In the genomic region with DNA sequence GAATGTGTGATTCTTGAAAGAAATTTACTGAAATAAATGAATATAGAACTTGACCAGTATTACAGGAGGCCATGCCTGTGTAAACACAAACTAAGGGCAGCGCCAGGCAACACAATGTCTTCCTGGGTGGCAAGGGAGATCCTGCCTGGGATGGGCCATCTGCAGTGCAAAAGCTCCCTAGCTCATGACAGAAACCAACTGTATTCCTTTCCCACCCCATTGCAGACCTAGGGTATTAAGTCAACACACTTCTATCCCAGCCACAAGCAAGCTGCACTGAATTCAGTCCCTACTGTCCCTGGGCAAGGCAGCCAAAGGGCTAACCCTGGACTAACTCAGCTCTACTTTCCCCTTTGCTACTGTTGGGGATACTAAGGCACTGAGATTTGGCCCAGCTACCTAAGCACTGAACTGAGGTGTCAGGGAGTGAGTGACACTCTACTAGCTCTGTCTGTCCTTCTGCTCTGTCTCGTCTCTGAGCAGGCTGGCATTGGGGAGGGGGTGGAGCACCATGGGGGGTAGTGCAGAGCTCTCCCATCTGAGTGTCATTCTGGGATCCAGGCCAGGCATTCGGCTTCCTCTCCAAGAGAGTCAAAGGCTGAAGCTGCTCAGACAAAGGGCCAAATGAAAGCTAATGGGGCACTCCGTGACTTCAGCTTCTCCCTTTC, we compare ENCODE assay signal across 12 cellular contexts. TPM values are rescaled to one million over a fixed set of nuclear protein-coding genes. Genes with fewer than 3 reads are reported as not detected.
DNase-seq lines count a peak whose midpoint lies in the region; ATAC-seq and TF ChIP-seq lines count a peak whose summit lies in the region.
"Had no signal": no experiment of that assay in that cellular context is flagged by ENCODE, and none has a peak within 500 bp of the region (broad histone marks: within the 10 kb centered on the region; RNA-seq: fewer than 3 reads in every experiment).

No MANE protein-coding gene starts in this region.

- H3K4me1 Mint-ChIP-seq in activated CD4-positive, alpha-beta T cell treated with anti-CD3 and anti-CD28 coated beads, Interleukin-2, amount 10 ng/mL, durations not matched to agents 24 days and 14 days = peaks cover 28% of the 10 kb centered on the region
- H3K4me1 Mint-ChIP-seq in activated CD4-positive, alpha-beta T cell treated with anti-CD3 and anti-CD28 coated beads, Interleukin-2, amount 10 ng/mL, durations not matched to agents 7 days and 5 days = peaks cover 27% of the 10 kb centered on the region

- no peak for TF ChIP-seq POLR2A in testis (IDR thresholded peaks at IDR 0.05)

- no peaks in the 10 kb centered on the region for H3K36me3 Mint-ChIP-seq in activated CD4-positive, alpha-beta T cell treated with anti-CD3 and anti-CD28 coated beads, Interleukin-2, amount 10 ng/mL, durations not matched to agents 24 days and 14 days (ENCODE audit: low read depth)
- peaks cover 3% of the 10 kb centered on the region for H3K36me3 Mint-ChIP-seq in activated CD4-positive, alpha-beta T cell treated with anti-CD3 and anti-CD28 coated beads, Interleukin-2, amount 10 ng/mL, durations not matched to agents 7 days and 5 days (ENCODE audit: low read depth)
- H3K36me3 Mint-ChIP-seq: activated naive CD4-positive, alpha-beta T cell treated with anti-CD3 and anti-CD28 coated beads, Interleukin-2, amount 50 U/mL, for 24 hours had no signal

- POLR2A ChIA-PET in activated CD4-positive, alpha-beta T cell treated with anti-CD3 and anti-CD28 coated beads, Interleukin-2, amount 10 ng/mL, durations not matched to agents 7 days and 5 days (lab: Charles Lee) = no interaction called here
- POLR2A ChIA-PET in PC-3 (lab: Charles Lee; ENCODE audit: unreplicated experiment) = interaction anchor here (0.6 kb wide), 1 partner anchor 230 kb away, joined by 4 read pairs; no protein-coding TSS in a partner anchor

- TF ChIP-seq CTCF in testis (IDR thresholded peaks at IDR 0.05) (no peak), PC-3 (conservative IDR thresholded peaks at IDR 0.05; ENCODE audit: low read depth, low read length) (no peak), left lung (IDR thresholded peaks at IDR 0.05) (no peak)

- DNase-seq in activated CD4-positive, alpha-beta T cell treated with anti-CD3 and anti-CD28 coated beads, Interleukin-2, amount 10 ng/mL, durations not matched to agents 24 days and 14 days = no peak
- no peak for DNase-seq in activated CD4-positive, alpha-beta T cell treated with anti-CD3 and anti-CD28 coated beads, Interleukin-2, amount 10 ng/mL, durations not matched to agents 7 days and 5 days
- DNase-seq in amygdala (lab: John Stamatoyannopoulos, UW) = peak in 52 of 56 donors; percentile 25 to 87 (median 66)
- DNase-seq in testis = peak; percentile 80
- DNase-seq in stimulated activated CD4-positive, alpha-beta T cell treated with anti-CD3 and anti-CD28 coated beads, Interleukin-4, amount 100 ng/mL, for 1 hour = no peak
- no peak for DNase-seq in PC-3
- DNase-seq in left lung = no peak
- DNase-seq: HFFc6; stimulated activated CD4-positive, alpha-beta T cell treated with anti-CD3 and anti-CD28 coated beads, Interleukin-12 subunit alpha, Interleukin-12 subunit beta, amount 100 ng/mL, for 4 hours had no signal

- H3K27ac Mint-ChIP-seq in activated CD4-positive, alpha-beta T cell treated with anti-CD3 and anti-CD28 coated beads, Interleukin-2, amount 10 ng/mL, durations not matched to agents 24 days and 14 days = no peak overlapping the region
- no peak overlapping the region for H3K27ac Mint-ChIP-seq in activated CD4-positive, alpha-beta T cell treated with anti-CD3 and anti-CD28 coated beads, Interleukin-2, amount 10 ng/mL, durations not matched to agents 7 days and 5 days
- H3K27ac Mint-ChIP-seq: activated naive CD4-positive, alpha-beta T cell treated with anti-CD3 and anti-CD28 coated beads, Interleukin-2, amount 50 U/mL, for 24 hours had no signal

- H3K27me3 Mint-ChIP-seq in activated CD4-positive, alpha-beta T cell treated with anti-CD3 and anti-CD28 coated beads, Interleukin-2, amount 10 ng/mL, durations not matched to agents 24 days and 14 days = peaks cover 33% of the 10 kb centered on the region
- peaks cover 22% of the 10 kb centered on the region for H3K27me3 Mint-ChIP-seq in activated CD4-positive, alpha-beta T cell treated with anti-CD3 and anti-CD28 coated beads, Interleukin-2, amount 10 ng/mL, durations not matched to agents 7 days and 5 days

- no peaks in the 10 kb centered on the region for H3F3A ChIP-seq in PC-3 (ENCODE audit: low read length, unreplicated experiment)

- BruUV-seq in PC-3 (replicated peaks; lab: Mats Ljungman, UMichigan) = no TSS peak

- no peaks in the 10 kb centered on the region for H3K79me2 ChIP-seq in PC-3 (ENCODE audit: low read length)

- H3K9me3 Mint-ChIP-seq in activated CD4-positive, alpha-beta T cell treated with anti-CD3 and anti-CD28 coated beads, Interleukin-2, amount 10 ng/mL, durations not matched to agents 24 days and 14 days = no peaks in the 10 kb centered on the region
- H3K9me3 Mint-ChIP-seq in activated CD4-positive, alpha-beta T cell treated with anti-CD3 and anti-CD28 coated beads, Interleukin-2, amount 10 ng/mL, durations not matched to agents 7 days and 5 days = no peaks in the 10 kb centered on the region
- H3K9me3 Mint-ChIP-seq: activated naive CD4-positive, alpha-beta T cell treated with anti-CD3 and anti-CD28 coated beads, Interleukin-2, amount 50 U/mL, for 24 hours; HFFc6 had no signal

- H3K4me1 ChIP-seq in iPS-18a (ENCODE audit: control insufficient read depth, low read depth, low read length) (peaks cover 31% of the 10 kb centered on the region), testis (peaks cover 32% of the 10 kb centered on the region), PC-3 (ENCODE audit: insufficient read depth, low read length) (peaks cover 20% of the 10 kb centered on the region; the same call in 1 of the 2 replicates), left lung (peaks cover 5 to 86% of the 10 kb centered on the region in 2 donors)

- intact Hi-C loops in activated CD4-positive, alpha-beta T cell treated with anti-CD3 and anti-CD28 coated beads, Interleukin-2, amount 10 ng/mL, durations not matched to agents 24 days and 14 days (cut with micrococcal nuclease) = loop anchor here (5.0 kb wide), 1 partner anchor 1099 kb away; no protein-coding TSS in a partner anchor
- intact Hi-C loops in testis (cut with DNase I; ENCODE audit: low total_unique reads) = no loop called here
- intact Hi-C loops in PC-3 (cut with micrococcal nuclease) = no loop called here
- intact Hi-C loops in left lung (cut with DNase I) = no loop called here

- H3K9me3 ChIP-seq in iPS-18a (ENCODE audit: control insufficient read depth, low read depth, low read length) = no peaks in the 10 kb centered on the region
- no peaks in the 10 kb centered on the region for H3K9me3 ChIP-seq in testis
- no peaks in the 10 kb centered on the region for H3K9me3 ChIP-seq in PC-3 (ENCODE audit: low read length)
- H3K9me3 ChIP-seq in left lung = no peaks in the 10 kb centered on the region
- H3K9me3 ChIP-seq: uterus had no signal

- CTCF ChIA-PET in activated CD4-positive, alpha-beta T cell treated with anti-CD3 and anti-CD28 coated beads, Interleukin-2, amount 10 ng/mL, durations not matched to agents 7 days and 5 days (lab: Charles Lee) = interaction anchor here (1.0 to 3.0 kb wide), 6 partner anchors 11 to 229 kb away, joined by 3 to 13 read pairs (median 4); no protein-coding TSS in a partner anchor
- CTCF ChIA-PET in PC-3 (lab: Charles Lee) = interaction anchor here (0.7 kb wide), 1 partner anchor 22 kb away, joined by 5 read pairs; no protein-coding TSS in a partner anchor

- peak overlapping the region; percentile 96 for H3K4me3 Mint-ChIP-seq in activated CD4-positive, alpha-beta T cell treated with anti-CD3 and anti-CD28 coated beads, Interleukin-2, amount 10 ng/mL, durations not matched to agents 24 days and 14 days
- no peak overlapping the region for H3K4me3 Mint-ChIP-seq in activated CD4-positive, alpha-beta T cell treated with anti-CD3 and anti-CD28 coated beads, Interleukin-2, amount 10 ng/mL, durations not matched to agents 7 days and 5 days

- H3K4me2 ChIP-seq in PC-3 (ENCODE audit: low read length) = no peak overlapping the region

- peaks cover 25% of the 10 kb centered on the region for H3K27me3 ChIP-seq in iPS-18a (ENCODE audit: control insufficient read depth, insufficient read depth, low read length)
- no peaks in the 10 kb centered on the region for H3K27me3 ChIP-seq in testis
- H3K27me3 ChIP-seq in PC-3 (ENCODE audit: low read length) = no peaks in the 10 kb centered on the region
- H3K27me3 ChIP-seq in left lung = peaks cover 0 to 19% of the 10 kb centered on the region in 2 donors
- H3K27me3 ChIP-seq: uterus had no signal

- ATAC-seq in PC-3 (no peak), left lung (no peak)

- no peak overlapping the region for H3K27ac ChIP-seq in iPS-18a (ENCODE audit: low read length)
- peak overlapping the region in 1 of 2 donors; percentile 90 for H3K27ac ChIP-seq in testis
- H3K27ac ChIP-seq in PC-3 (ENCODE audit: low read length) = no peak overlapping the region
- peak overlapping the region in 1 of 2 donors; percentile 13 for H3K27ac ChIP-seq in left lung

- H2AFZ ChIP-seq in PC-3 (ENCODE audit: low read length) = no peak overlapping the region

- H4K20me1 ChIP-seq in PC-3 (ENCODE audit: low read length) = no peaks in the 10 kb centered on the region

- H3K36me3 ChIP-seq in iPS-18a (ENCODE audit: control insufficient read depth, low read depth, low read length) (no peaks in the 10 kb centered on the region), testis (ENCODE audit: low read depth, missing control alignments) (no peaks in the 10 kb centered on the region), PC-3 (ENCODE audit: low read depth, low read length) (no peaks in the 10 kb centered on the region), left lung (no peaks in the 10 kb centered on the region)
- H3K36me3 ChIP-seq: uterus had no signal

- WGBS in testis, 2 donors = 38 to 46% methylated on average over 4 of the region's 4 CpGs

- H3K4me3 ChIP-seq in iPS-18a (ENCODE audit: low read length) (peak overlapping the region; percentile 75), testis (no peak overlapping the region), PC-3 (ENCODE audit: low read length) (no peak overlapping the region), left lung (peak overlapping the region in 1 of 2 donors; percentile 73)
- H3K4me3 ChIP-seq: uterus had no signal

- H3K9ac ChIP-seq in iPS-18a (ENCODE audit: low read length) (no peak overlapping the region), PC-3 (ENCODE audit: low read length) (no peak overlapping the region)

- no peaks in the 10 kb centered on the region for H3K9me2 ChIP-seq in PC-3 (replicated peaks; ENCODE audit: low read length)

RNA-seq across cellular contexts. Expression of gene INKA2, which starts 2.5 kb away (rescaled TPM):
- 2.4 and 2.6 TPM in 2 replicates for total RNA-seq in activated CD4-positive, alpha-beta T cell treated with anti-CD3 and anti-CD28 coated beads, Interleukin-2, amount 10 ng/mL, durations not matched to agents 24 days and 14 days
- total RNA-seq in activated CD4-positive, alpha-beta T cell treated with anti-CD3 and anti-CD28 coated beads, Interleukin-2, amount 10 ng/mL, durations not matched to agents 7 days and 5 days = 1 to 10 TPM; 2.4 to 4.2 TPM
- 1 to 10 TPM; 6.7 to 8.5 TPM for total RNA-seq in testis
- 8.3 TPM for polyA plus RNA-seq in testis (ENCODE audit: insufficient read depth, low read depth, low replicate concordance)
- total RNA-seq in PC-3 (2014; rRNA removed) = 0.11 TPM in 1 of 2 replicates, not detected in the other
- 10 to 100 TPM in 1 of 2 donors, 1 to 10 TPM in 1; 7.2 to 13.8 TPM for total RNA-seq in left lung

RNA-seq across cellular contexts. Expression of gene DDX20, which starts 19.0 kb away (rescaled TPM):
- 18.7 and 24.2 TPM in 2 replicates for total RNA-seq in activated CD4-positive, alpha-beta T cell treated with anti-CD3 and anti-CD28 coated beads, Interleukin-2, amount 10 ng/mL, durations not matched to agents 24 days and 14 days
- total RNA-seq in activated CD4-positive, alpha-beta T cell treated with anti-CD3 and anti-CD28 coated beads, Interleukin-2, amount 10 ng/mL, durations not matched to agents 7 days and 5 days = 10 to 100 TPM; 14.4 to 18.9 TPM
- 100 to 1,000 TPM in 1 of 2 donors, 10 to 100 TPM in 1; 86.3 to 168 TPM for total RNA-seq in testis
- polyA plus RNA-seq in testis (ENCODE audit: insufficient read depth, low read depth, low replicate concordance) = 148 TPM
- total RNA-seq in PC-3 (2014; rRNA removed) = 21.6 and 22.2 TPM in 2 replicates
- 10 to 100 TPM; 10.6 to 12.2 TPM for total RNA-seq in left lung

Comparison
In these comparisons a context has a peak if more than half of its experiments do, and no peak if none do; other contexts are left out.
1. DNase-seq: peak in amygdala (52 of 56) and testis (single experiment); none in activated CD4-positive, alpha-beta T cell treated with anti-CD3 and anti-CD28 coated beads, Interleukin-2, amount 10 ng/mL, durations not matched to agents 24 days and 14 days (single experiment), activated CD4-positive, alpha-beta T cell treated with anti-CD3 and anti-CD28 coated beads, Interleukin-2, amount 10 ng/mL, durations not matched to agents 7 days and 5 days (single experiment), stimulated activated CD4-positive, alpha-beta T cell treated with anti-CD3 and anti-CD28 coated beads, Interleukin-4, amount 100 ng/mL, for 1 hour (single experiment), PC-3 (single experiment) and left lung (0 of 2).